In the genomic region with DNA sequence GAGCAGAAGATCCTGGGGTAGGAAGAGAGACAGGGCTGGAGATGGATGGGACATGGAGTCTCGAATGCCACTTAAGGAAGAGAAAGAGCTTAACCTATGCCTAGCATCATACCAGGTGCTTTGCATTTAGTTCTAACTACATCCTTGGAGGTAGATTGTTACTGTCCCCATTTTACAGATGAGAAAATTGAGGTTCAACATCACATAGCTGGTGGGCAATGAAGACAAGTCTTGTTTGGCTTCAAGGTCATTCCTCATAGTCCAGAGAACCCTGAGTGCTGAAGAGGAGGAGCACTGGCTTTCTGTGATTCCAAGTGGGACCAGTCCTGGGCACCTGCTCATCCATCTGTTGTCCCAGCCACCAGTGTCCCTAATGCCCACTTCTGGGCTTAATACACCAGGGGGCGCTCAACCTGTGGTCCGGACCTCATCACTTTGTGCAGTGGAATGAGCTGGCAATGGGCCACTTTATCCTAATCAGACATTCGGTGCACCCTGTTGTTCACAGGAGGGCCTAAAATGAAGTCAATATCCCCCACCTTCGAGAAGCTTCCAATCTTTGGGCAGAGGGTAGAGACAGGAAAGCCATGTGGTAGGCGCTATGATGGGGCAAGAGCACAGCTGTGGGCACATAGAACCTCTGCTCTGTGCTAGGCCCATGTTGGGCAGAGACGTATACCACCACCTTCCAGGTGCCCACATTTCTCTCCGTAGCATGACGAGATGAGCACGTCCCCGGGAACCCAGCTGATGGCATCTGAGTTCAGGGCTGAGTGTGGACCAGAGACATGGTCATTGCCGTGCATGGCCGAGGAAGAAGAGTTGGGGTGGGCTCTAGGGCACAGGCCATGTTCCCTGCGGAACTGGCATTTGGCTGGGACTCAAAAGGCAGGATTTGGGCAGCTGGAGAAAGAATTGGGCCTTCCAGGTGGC, we compare ENCODE assay signal across 8 cellular contexts. TPM values are rescaled to one million over a fixed set of nuclear protein-coding genes. Genes with fewer than 3 reads are reported as not detected.
DNase-seq lines count a peak whose midpoint lies in the region; ATAC-seq and TF ChIP-seq lines count a peak whose summit lies in the region.

No MANE protein-coding gene starts in this region.

- H3K27me3 Mint-ChIP-seq in activated naive CD4-positive, alpha-beta T cell treated with anti-CD3 and anti-CD28 coated beads for 36 hours (ENCODE audit: low read depth) = no peaks in the 10 kb centered on the region
- H3K27me3 Mint-ChIP-seq in stimulated activated memory B cell treated with anti-CD40 and anti-IgM and Interleukin-4, amounts not matched to agents 10 μg/mL and 1 μg/mL and 100 μg/mL, for 72 hours = no peaks in the 10 kb centered on the region

- peak in 2 of 5 donors; percentile 44 to 49 for DNase-seq in heart left ventricle
- no peak for DNase-seq in right atrium auricular region (ENCODE audit: low spot score)
- peak; percentile 70 for DNase-seq in OCI-M1 (lab: John Stamatoyannopoulos, UW)
- DNase-seq in activated naive CD4-positive, alpha-beta T cell treated with anti-CD3 and anti-CD28 coated beads for 36 hours = peak; percentile 70
- peak; percentile 74 for DNase-seq in islet precursor cell
- DNase-seq in NCI-H187 treated with DMSO at 0.1 percent for 48 hours (lab: John Stamatoyannopoulos, UW) = no peak
- no peak for DNase-seq in epidermal melanocyte (ENCODE audit: insufficient read length, low spot score)

- intact Hi-C loops in heart left ventricle (cut with DNase I) = no loop called here
- intact Hi-C loops in activated naive CD4-positive, alpha-beta T cell treated with anti-CD3 and anti-CD28 coated beads for 36 hours (cut with micrococcal nuclease) = no loop called here

- no peak overlapping the region for H3K27ac Mint-ChIP-seq in activated naive CD4-positive, alpha-beta T cell treated with anti-CD3 and anti-CD28 coated beads for 36 hours
- H3K27ac Mint-ChIP-seq in stimulated activated memory B cell treated with anti-CD40 and anti-IgM and Interleukin-4, amounts not matched to agents 10 μg/mL and 1 μg/mL and 100 μg/mL, for 72 hours = peak overlapping the region; percentile 96

- H3K27me3 ChIP-seq in heart left ventricle = no peaks in the 10 kb centered on the region
- H3K27me3 ChIP-seq in right atrium auricular region = no peaks in the 10 kb centered on the region

- no peaks in the 10 kb centered on the region for H3K9me3 Mint-ChIP-seq in activated naive CD4-positive, alpha-beta T cell treated with anti-CD3 and anti-CD28 coated beads for 36 hours
- H3K9me3 Mint-ChIP-seq in stimulated activated memory B cell treated with anti-CD40 and anti-IgM and Interleukin-4, amounts not matched to agents 10 μg/mL and 1 μg/mL and 100 μg/mL, for 72 hours = no peaks in the 10 kb centered on the region

- no peak for ATAC-seq in heart left ventricle
- ATAC-seq in stimulated activated memory B cell treated with anti-CD40 and anti-IgM and Interleukin-4, amounts not matched to agents 10 μg/mL and 1 μg/mL and 100 μg/mL, for 72 hours = no peak

- H3K36me3 Mint-ChIP-seq in activated naive CD4-positive, alpha-beta T cell treated with anti-CD3 and anti-CD28 coated beads for 36 hours (ENCODE audit: low read depth) = no peaks in the 10 kb centered on the region
- peaks cover 10% of the 10 kb centered on the region for H3K36me3 Mint-ChIP-seq in stimulated activated memory B cell treated with anti-CD40 and anti-IgM and Interleukin-4, amounts not matched to agents 10 μg/mL and 1 μg/mL and 100 μg/mL, for 72 hours

- H3K36me3 ChIP-seq in heart left ventricle (no peaks in the 10 kb centered on the region), right atrium auricular region (no peaks in the 10 kb centered on the region)

- peaks cover 74% of the 10 kb centered on the region for H3K4me1 Mint-ChIP-seq in activated naive CD4-positive, alpha-beta T cell treated with anti-CD3 and anti-CD28 coated beads for 36 hours (ENCODE audit: low read depth)
- H3K4me1 Mint-ChIP-seq in stimulated activated memory B cell treated with anti-CD40 and anti-IgM and Interleukin-4, amounts not matched to agents 10 μg/mL and 1 μg/mL and 100 μg/mL, for 72 hours = peaks cover 74% of the 10 kb centered on the region

- H3K4me3 ChIP-seq in heart left ventricle (no peak overlapping the region), right atrium auricular region (no peak overlapping the region)

- CTCF ChIA-PET in activated naive CD4-positive, alpha-beta T cell treated with anti-CD3 and anti-CD28 coated beads for 36 hours (lab: Charles Lee) = interaction anchor here (0.7 to 5.8 kb wide), 15 partner anchors 10 to 281 kb away, joined by 3 to 87 read pairs (median 5); a partner anchor contains a TSS

- no peak for TF ChIP-seq POLR2A in heart left ventricle (IDR thresholded peaks at IDR 0.05)

- H3K27ac ChIP-seq in heart left ventricle (peak overlapping the region in 2 of 12 donors; percentile 50 to 99), right atrium auricular region (no peak overlapping the region)

- no peak overlapping the region for H3K4me3 Mint-ChIP-seq in activated naive CD4-positive, alpha-beta T cell treated with anti-CD3 and anti-CD28 coated beads for 36 hours
- H3K4me3 Mint-ChIP-seq in stimulated activated memory B cell treated with anti-CD40 and anti-IgM and Interleukin-4, amounts not matched to agents 10 μg/mL and 1 μg/mL and 100 μg/mL, for 72 hours = no peak overlapping the region

- peaks cover 0 to 56% (median 10%) of the 10 kb centered on the region in 12 donors for H3K4me1 ChIP-seq in heart left ventricle
- peaks cover 0 to 14% of the 10 kb centered on the region in 2 donors for H3K4me1 ChIP-seq in right atrium auricular region

- TF ChIP-seq CTCF in heart left ventricle (IDR thresholded peaks at IDR 0.05) = peak in 11 of 12 donors; percentile 15 to 52 (median 31)
- TF ChIP-seq CTCF in right atrium auricular region (IDR thresholded peaks at IDR 0.05) = peak in 1 of 2 donors; percentile 46

- WGBS in heart left ventricle, 4 donors = 74 to 83% (median 78%) methylated on average over 14 of the region's 14 CpGs

- H3K9me3 ChIP-seq in heart left ventricle = no peaks in the 10 kb centered on the region
- H3K9me3 ChIP-seq in right atrium auricular region = no peaks in the 10 kb centered on the region

RNA-seq across cellular contexts. Expression of a gene that starts 9.2 kb away (rescaled TPM):
- total RNA-seq in heart left ventricle (10 to 100 TPM in 2 of 9 donors, 1 to 10 TPM in 7; 1.1 to 24.4 (median 3.8) TPM), right atrium auricular region (1 to 10 TPM; 1.8 to 6.9 TPM)
- polyA plus RNA-seq in heart left ventricle = 1 to 10 TPM; 1.6 to 3.5 TPM
- total RNA-seq in activated naive CD4-positive, alpha-beta T cell treated with anti-CD3 and anti-CD28 coated beads for 36 hours = 10 to 100 TPM; 83.5 to 86.4 TPM

Comparison
In these comparisons a context has a peak if more than half of its experiments do, and no peak if none do; other contexts are left out.
1. DNase-seq: peak in OCI-M1 (single experiment), activated naive CD4-positive, alpha-beta T cell treated with anti-CD3 and anti-CD28 coated beads for 36 hours (single experiment) and islet precursor cell (single experiment); none in right atrium auricular region (single experiment), NCI-H187 treated with DMSO at 0.1 percent for 48 hours (single experiment) and epidermal melanocyte (single experiment).